In the genomic region with DNA sequence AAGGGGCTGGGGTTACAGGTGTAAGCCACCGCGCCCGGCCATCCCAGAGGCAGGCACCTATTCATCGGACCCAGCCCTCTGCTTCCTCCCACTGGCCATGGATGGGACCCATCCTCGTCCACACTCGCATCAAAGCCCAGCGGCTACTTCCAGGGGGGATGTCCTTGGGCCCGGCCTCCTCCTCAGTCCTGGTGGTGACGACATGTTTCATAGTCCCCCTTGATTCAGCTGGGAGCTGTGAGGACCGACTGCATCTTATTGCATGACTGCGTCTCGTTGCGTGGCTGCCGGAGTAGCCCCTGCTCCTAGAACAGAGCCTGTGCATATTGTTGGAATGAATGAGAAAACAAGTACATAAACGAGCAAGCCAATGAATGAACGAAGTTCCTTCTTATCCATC, we compare ENCODE assay signal across 16 cellular contexts. TPM values are rescaled to one million over a fixed set of nuclear protein-coding genes. Genes with fewer than 3 reads are reported as not detected.
DNase-seq lines count a peak whose midpoint lies in the region; ATAC-seq, FAIRE-seq and TF ChIP-seq lines count a peak whose summit lies in the region.
"Had no signal": no experiment of that assay in that cellular context is flagged by ENCODE, and none has a peak within 500 bp of the region (broad histone marks: within the 10 kb centered on the region; RNA-seq: fewer than 3 reads in every experiment).

No MANE protein-coding gene starts in this region.

- H3K9ac ChIP-seq in astrocyte (ENCODE audit: low read length) (peak overlapping the region; percentile 50), rectal smooth muscle tissue (ENCODE audit: low read length) (no peak overlapping the region)
- H3K9ac ChIP-seq: GM23248 had no signal

- peaks cover 93% of the 10 kb centered on the region for H3K79me2 ChIP-seq in astrocyte (ENCODE audit: insufficient read depth, low read length)

- no peak overlapping the region for H2AFZ ChIP-seq in astrocyte (ENCODE audit: low read depth, low read length)
- H2AFZ ChIP-seq: GM23248 had no signal

- H3K27me3 ChIP-seq in astrocyte (ENCODE audit: insufficient read depth, low read length) (no peaks in the 10 kb centered on the region), rectal smooth muscle tissue (ENCODE audit: control insufficient read depth, insufficient read depth, low read length) (no peaks in the 10 kb centered on the region), lower lobe of right lung (ENCODE audit: low read depth) (no peaks in the 10 kb centered on the region)
- H3K27me3 ChIP-seq: left lung, suprapubic skin had no signal

- H3K9me3 ChIP-seq in astrocyte (ENCODE audit: insufficient read depth, low read depth, low read length) (no peaks in the 10 kb centered on the region), lower lobe of right lung (no peaks in the 10 kb centered on the region)
- H3K9me3 ChIP-seq: left lung, neutrophil, suprapubic skin had no signal

- DNase-seq in ELF-1 (ENCODE audit: low read depth, low spot score) (peak; percentile 55), astrocyte (ENCODE audit: low read depth) (no peak), iPS-NIHi11 (ENCODE audit: low spot score) (peak; percentile 55), NCI-H2107 treated with DMSO at 0.1 percent for 48 hours (lab: John Stamatoyannopoulos, UW; ENCODE audit: unreplicated experiment) (no peak), SHP77 treated with DMSO at 0.1 percent for 48 hours (lab: John Stamatoyannopoulos, UW) (no peak), lower lobe of right lung (no peak)
- DNase-seq: activated CD8-positive, alpha-beta T cell treated with anti-CD3 and anti-CD28 coated beads for 36 hours; GM23248; NCI-H2029 had no signal

- peaks cover 51% of the 10 kb centered on the region for H3K4me1 Mint-ChIP-seq in astrocyte (ENCODE audit: low read depth, unreplicated experiment)

- intact Hi-C loops in lower lobe of right lung (cut with DNase I), result no loop called here

- H3K36me3 ChIP-seq in astrocyte (ENCODE audit: insufficient read depth, low read length), result no peaks in the 10 kb centered on the region
- no peaks in the 10 kb centered on the region for H3K36me3 ChIP-seq in rectal smooth muscle tissue (ENCODE audit: control insufficient read depth, insufficient read depth, low read length)
- H3K36me3 ChIP-seq in lower lobe of right lung, result no peaks in the 10 kb centered on the region
- H3K36me3 ChIP-seq: left lung, neutrophil, suprapubic skin had no signal

- no peak for TF ChIP-seq CTCF in astrocyte (IDR thresholded peaks at IDR 0.05; ENCODE audit: insufficient read depth, low read depth, low read length)
- TF ChIP-seq CTCF in lower lobe of right lung (IDR thresholded peaks at IDR 0.05), result no peak

- FAIRE-seq in astrocyte (lab: Jason Lieb, UNC), result no peak
- FAIRE-seq: bronchial epithelial cell had no signal

- H3K4me1 ChIP-seq in astrocyte (ENCODE audit: insufficient read depth, low read length) (peaks cover 59% of the 10 kb centered on the region), rectal smooth muscle tissue (ENCODE audit: control insufficient read depth, insufficient read depth, low read length) (peaks cover 56% of the 10 kb centered on the region), lower lobe of right lung (peaks cover 18% of the 10 kb centered on the region)
- H3K4me1 ChIP-seq: left lung had no signal

- H3K4me3 ChIP-seq in astrocyte (ENCODE audit: insufficient read depth, low read depth, low read length) (peak overlapping the region; percentile 15), rectal smooth muscle tissue (ENCODE audit: low read length) (no peak overlapping the region), lower lobe of right lung (no peak overlapping the region)
- H3K4me3 ChIP-seq: GM23248, left lung, suprapubic skin had no signal

- peak overlapping the region; percentile 20 for H3K4me3 Mint-ChIP-seq in astrocyte (ENCODE audit: unreplicated experiment)
- H3K4me3 Mint-ChIP-seq: activated CD8-positive, alpha-beta T cell treated with anti-CD3 and anti-CD28 coated beads for 36 hours had no signal

- peak overlapping the region; percentile 80 for H3K4me2 ChIP-seq in astrocyte (ENCODE audit: low read length)

- ATAC-seq in HG03354 (IDR thresholded peaks at IDR 0.05; ENCODE audit: poor library complexity, severe bottlenecking, unreplicated experiment), result no peak
- ATAC-seq in lower lobe of right lung, result no peak
- ATAC-seq: activated CD8-positive, alpha-beta T cell treated with anti-CD3 and anti-CD28 coated beads for 36 hours; left lung; Right ventricle myocardium inferior had no signal

- no peak overlapping the region for H3K27ac ChIP-seq in astrocyte (ENCODE audit: low read depth, low read length)
- peak overlapping the region; percentile 97 for H3K27ac ChIP-seq in rectal smooth muscle tissue (ENCODE audit: low read depth, low read length)
- H3K27ac ChIP-seq in lower lobe of right lung, result no peak overlapping the region
- H3K27ac ChIP-seq: GM23248, neutrophil had no signal

- no peaks in the 10 kb centered on the region for H3K9me3 Mint-ChIP-seq in astrocyte (ENCODE audit: unreplicated experiment)
- H3K9me3 Mint-ChIP-seq: activated CD8-positive, alpha-beta T cell treated with anti-CD3 and anti-CD28 coated beads for 36 hours had no signal

- no peaks in the 10 kb centered on the region for H3K27me3 Mint-ChIP-seq in astrocyte (ENCODE audit: low read depth, unreplicated experiment)
- H3K27me3 Mint-ChIP-seq: activated CD8-positive, alpha-beta T cell treated with anti-CD3 and anti-CD28 coated beads for 36 hours had no signal

- peaks cover 6% of the 10 kb centered on the region for H3K36me3 Mint-ChIP-seq in astrocyte (ENCODE audit: low read depth, unreplicated experiment)

- H3K27ac Mint-ChIP-seq in astrocyte (ENCODE audit: unreplicated experiment), result peak overlapping the region; percentile 84
- H3K27ac Mint-ChIP-seq: activated CD8-positive, alpha-beta T cell treated with anti-CD3 and anti-CD28 coated beads for 36 hours had no signal

- peaks cover 88% of the 10 kb centered on the region for H4K20me1 ChIP-seq in astrocyte (ENCODE audit: insufficient read depth, low read length)

RNA-seq across cellular contexts. Expression of gene NCS1, which starts 12.8 kb away (rescaled TPM):
- 119 and 126 TPM in 2 replicates for total RNA-seq in astrocyte
- total RNA-seq in lower lobe of right lung, result 7.0 TPM

Comparison
In these comparisons a context has a peak if more than half of its experiments do, and no peak if none do; other contexts are left out.
1. DNase-seq: peak in ELF-1 (single experiment) and iPS-NIHi11 (single experiment); none in astrocyte (single experiment), NCI-H2107 treated with DMSO at 0.1 percent for 48 hours (single experiment), SHP77 treated with DMSO at 0.1 percent for 48 hours (single experiment) and lower lobe of right lung (single experiment).
2. RNA of gene NCS1, which starts 12.8 kb away (total RNA-seq): 119 to 126 TPM in astrocyte; 7.0 TPM in lower lobe of right lung (single experiment); every median in the first group is over 10 times any median in the second.